27 cellular contexts compared by ENCODE assay signal in genomic region chr16:86322283-86322682, GRCh38.
"Had no signal": no experiment of that assay in that cellular context is flagged by ENCODE, and none has a peak within 500 bp of the region (broad histone marks: within the 10 kb centered on the region; RNA-seq: fewer than 3 reads in every experiment).

No MANE protein-coding gene starts in this region.

- H3K27ac Mint-ChIP-seq: activated CD4-positive, alpha-beta memory T cell treated with anti-CD3 and anti-CD28 coated beads, Interleukin-2, amount 10 ng/mL, durations not matched to agents 7 days and 5 days; activated CD4-positive, alpha-beta T cell treated with anti-CD3 and anti-CD28 coated beads for 36 hours; activated naive CD4-positive, alpha-beta T cell treated with anti-CD3 and anti-CD28 coated beads for 36 hours; activated naive CD8-positive, alpha-beta T cell; activated T-helper 17 cell treated with anti-CD3 and anti-CD28 coated beads, Interleukin-2, amount 50 U/mL, for 72 hours; brain; T-cell had no signal

- FAIRE-seq: astrocyte had no signal

- H3K9me3 Mint-ChIP-seq: activated CD4-positive, alpha-beta memory T cell treated with anti-CD3 and anti-CD28 coated beads, Interleukin-2, amount 10 ng/mL, durations not matched to agents 7 days and 5 days; central memory CD8-positive, alpha-beta T cell had no signal

- H3K36me3 ChIP-seq: WERI-Rb-1 had no signal

- H3K4me1 Mint-ChIP-seq: activated CD4-positive, alpha-beta memory T cell treated with anti-CD3 and anti-CD28 coated beads, Interleukin-2, amount 10 ng/mL, durations not matched to agents 7 days and 5 days; activated CD4-positive, alpha-beta T cell treated with anti-CD3 and anti-CD28 coated beads for 36 hours; activated T-helper 17 cell treated with anti-CD3 and anti-CD28 coated beads, Interleukin-2, amount 50 U/mL, for 72 hours; brain; central memory CD8-positive, alpha-beta T cell; T-cell had no signal

- H3K27ac ChIP-seq: SK-N-MC, WERI-Rb-1 had no signal

- H3K4me3 Mint-ChIP-seq: activated CD4-positive, alpha-beta memory T cell treated with anti-CD3 and anti-CD28 coated beads, Interleukin-2, amount 10 ng/mL, durations not matched to agents 7 days and 5 days; activated CD4-positive, alpha-beta T cell treated with anti-CD3 and anti-CD28 coated beads for 36 hours; activated naive CD4-positive, alpha-beta T cell treated with anti-CD3 and anti-CD28 coated beads for 36 hours; activated naive CD8-positive, alpha-beta T cell; activated T-helper 17 cell treated with anti-CD3 and anti-CD28 coated beads, Interleukin-2, amount 50 U/mL, for 72 hours; central memory CD8-positive, alpha-beta T cell; T-cell had no signal

- H3K4me3 ChIP-seq: SK-N-MC had no signal

- H3K36me3 Mint-ChIP-seq: activated naive CD8-positive, alpha-beta T cell; brain; T-cell had no signal

- DNase-seq: activated CD4-positive, alpha-beta memory T cell treated with anti-CD3 and anti-CD28 coated beads, Interleukin-2, amount 10 ng/mL, durations not matched to agents 7 days and 5 days; activated CD4-positive, alpha-beta T cell treated with anti-CD3 and anti-CD28 coated beads for 36 hours; activated CD4-positive, alpha-beta T cell treated with anti-CD3 and anti-CD28 coated beads, Interleukin-2, amount 50 U/mL, for 1 hour; activated gamma-delta T cell; activated naive CD4-positive, alpha-beta T cell treated with anti-CD3 and anti-CD28 coated beads for 36 hours; activated T-cell treated with anti-CD3 and anti-CD28 coated beads for 4 hours; activated T-cell treated with anti-CD3 and anti-CD28 coated beads, Interleukin-2, amount 50 U/mL, for 48 hours; amygdala; Karpas-422; NCI-H1048; NCI-H146; NCI-H187 treated with DMSO at 0.1 percent for 48 hours; NCI-H2081 treated with DMSO at 0.1 percent for 48 hours; NCI-H446; NCI-H524; NCI-H748 treated with DMSO at 0.1 percent for 48 hours; OCI-M1; RPMI8226; T-cell; T-helper 2 cell; WERI-Rb-1 had no signal

- H3K27me3 Mint-ChIP-seq: activated CD4-positive, alpha-beta memory T cell treated with anti-CD3 and anti-CD28 coated beads, Interleukin-2, amount 10 ng/mL, durations not matched to agents 7 days and 5 days had no signal
